8 cellular contexts compared by ENCODE assay signal in genomic region chr15:28106294-28107110, GRCh38. TPM values are rescaled to one million over a fixed set of nuclear protein-coding genes. Genes with fewer than 3 reads are reported as not detected.
DNase-seq lines count a peak whose midpoint lies in the region; ATAC-seq and TF ChIP-seq lines count a peak whose summit lies in the region.

No MANE protein-coding gene starts in this region.

- H3K4me1 Mint-ChIP-seq in H9: peaks cover 11 to 21% of the 10 kb centered on the region in 2 experiments
- H3K4me1 Mint-ChIP-seq in activated naive CD4-positive, alpha-beta T cell treated with anti-CD3 and anti-CD28 coated beads for 36 hours (ENCODE audit: low read depth): peaks cover 8% of the 10 kb centered on the region

- no peaks in the 10 kb centered on the region for H3K79me2 ChIP-seq in H9 (ENCODE audit: insufficient read depth, low read length)

- peaks cover 5% of the 10 kb centered on the region for H3K36me3 ChIP-seq in left ventricle myocardium inferior

- H2BK20ac ChIP-seq in H9 (ENCODE audit: low read depth, low read length, poor library complexity, severe bottlenecking): no peak overlapping the region

- H3K9me3 Mint-ChIP-seq in H9: peaks cover 0 to 5% of the 10 kb centered on the region in 2 experiments; a peak in 4 of 5 replicates
- no peaks in the 10 kb centered on the region for H3K9me3 Mint-ChIP-seq in activated naive CD4-positive, alpha-beta T cell treated with anti-CD3 and anti-CD28 coated beads for 36 hours

- peak overlapping the region; percentile 77 for H3K4me2 ChIP-seq in H9 (ENCODE audit: insufficient read depth, insufficient read length, low read length)

- WGBS in H9 (ENCODE audit: extremely low coverage, insufficient read length, low lambda C conversion rate): no CpG with 5 or more reads among the region's 81 CpGs

- H2BK12ac ChIP-seq in H9 (ENCODE audit: insufficient read length, low read depth, low read length): no peak overlapping the region

- no peaks in the 10 kb centered on the region for H4K20me1 ChIP-seq in H9 (ENCODE audit: control insufficient read depth, insufficient read depth, insufficient read length)

- H3T11ph ChIP-seq in H9 (ENCODE audit: low read length): no peak overlapping the region

- H3K23ac ChIP-seq in H9 (ENCODE audit: insufficient read length, low read depth, low read length): no peak overlapping the region

- DNase-seq in H9 (peak; percentile 34), left ventricle myocardium inferior (no peak), retina (peak; percentile 81), SHP77 (lab: John Stamatoyannopoulos, UW) (no peak)
- no peak for DNase-seq in activated naive CD4-positive, alpha-beta T cell treated with anti-CD3 and anti-CD28 coated beads for 36 hours
- DNase-seq in effector CD8-positive, alpha-beta T cell (lab: John Stamatoyannopoulos, UW): no peak

- H4K91ac ChIP-seq in H9 (ENCODE audit: insufficient read length, low read depth, low read length): no peak overlapping the region

- H3K27ac ChIP-seq in H9 (ENCODE audit: insufficient read length, low read depth, low read length) (no peak overlapping the region), left ventricle myocardium inferior (replicated peaks) (no peak overlapping the region)

- intact Hi-C loops in activated naive CD4-positive, alpha-beta T cell treated with anti-CD3 and anti-CD28 coated beads for 36 hours (cut with micrococcal nuclease): no loop called here
- intact Hi-C loops in left ventricle myocardium inferior (cut with micrococcal nuclease): no loop called here

- H3K18ac ChIP-seq in H9 (ENCODE audit: insufficient read length, low read depth, low read length): no peak overlapping the region

- peaks cover 62% of the 10 kb centered on the region for H3K27me3 Mint-ChIP-seq in H9 (ENCODE audit: low read depth)
- peaks cover 34% of the 10 kb centered on the region for H3K27me3 Mint-ChIP-seq in activated naive CD4-positive, alpha-beta T cell treated with anti-CD3 and anti-CD28 coated beads for 36 hours (ENCODE audit: low read depth)

- no peak overlapping the region for H2BK5ac ChIP-seq in H9 (ENCODE audit: insufficient read length, low read length)

- H3K56ac ChIP-seq in H9 (ENCODE audit: insufficient read length, low read depth, low read length): no peak overlapping the region

- H4K8ac ChIP-seq in H9 (replicated peaks; ENCODE audit: insufficient read length, low read depth, low read length): no peak overlapping the region

- CTCF ChIA-PET in activated naive CD4-positive, alpha-beta T cell treated with anti-CD3 and anti-CD28 coated beads for 36 hours (lab: Charles Lee): no interaction called here

- no peak overlapping the region for H2BK120ac ChIP-seq in H9 (ENCODE audit: low read depth, low read length, poor library complexity, severe bottlenecking)

- H2AK5ac ChIP-seq in H9 (ENCODE audit: insufficient read length, low read length): no peak overlapping the region

- H2AFZ ChIP-seq in H9 (ENCODE audit: low read length): no peak overlapping the region

- H3K9ac ChIP-seq in H9 (ENCODE audit: extremely low read depth, insufficient read length, low read length): no peak overlapping the region

- no peak overlapping the region for H3K27ac Mint-ChIP-seq in H9
- no peak overlapping the region for H3K27ac Mint-ChIP-seq in activated naive CD4-positive, alpha-beta T cell treated with anti-CD3 and anti-CD28 coated beads for 36 hours

- no peak for TF ChIP-seq CTCF in H9 (conservative IDR thresholded peaks at IDR 0.05)
- TF ChIP-seq CTCF in left ventricle myocardium inferior (IDR thresholded peaks at IDR 0.05; ENCODE audit: borderline replicate concordance): no peak

- no peak overlapping the region for H3K4ac ChIP-seq in H9 (ENCODE audit: low read depth, low read length)

- peaks cover 8% of the 10 kb centered on the region for H3K23me2 ChIP-seq in H9 (ENCODE audit: insufficient read length, low read depth, low read length, poor library complexity, severe bottlenecking)

- H3K79me1 ChIP-seq in H9 (ENCODE audit: insufficient read depth, low read depth, low read length, poor library complexity, severe bottlenecking): no peaks in the 10 kb centered on the region

- no peaks in the 10 kb centered on the region for H3K4me1 ChIP-seq in H9 (ENCODE audit: insufficient read depth, low read length)
- H3K4me1 ChIP-seq in left ventricle myocardium inferior: peaks cover 16% of the 10 kb centered on the region

- ATAC-seq in GM19035 (IDR thresholded peaks at IDR 0.05; ENCODE audit: unreplicated experiment) (no peak), HG03439 (IDR thresholded peaks at IDR 0.05; ENCODE audit: unreplicated experiment) (no peak)

- H4K5ac ChIP-seq in H9 (ENCODE audit: insufficient read length, low read depth, low read length): no peak overlapping the region

- H3K27me3 ChIP-seq in H9 (ENCODE audit: insufficient read depth, low read length): peaks cover 21% of the 10 kb centered on the region; the same call in 1 of the 2 replicates
- H3K27me3 ChIP-seq in left ventricle myocardium inferior (ENCODE audit: low read depth): peaks cover 38% of the 10 kb centered on the region

- H3K36me3 Mint-ChIP-seq in H9 (ENCODE audit: insufficient read depth in 1 of 3, low read depth in 3 of 3): peaks cover 3 to 8% (median 4%) of the 10 kb centered on the region in 3 experiments
- peaks cover 5% of the 10 kb centered on the region for H3K36me3 Mint-ChIP-seq in activated naive CD4-positive, alpha-beta T cell treated with anti-CD3 and anti-CD28 coated beads for 36 hours (ENCODE audit: low read depth)

- H3K14ac ChIP-seq in H9 (ENCODE audit: insufficient read depth, low read length): no peak overlapping the region; the same call in 1 of the 2 replicates

- no peaks in the 10 kb centered on the region for H3K9me3 ChIP-seq in H9 (ENCODE audit: control insufficient read depth, low read depth, low read length)
- H3K9me3 ChIP-seq in left ventricle myocardium inferior (replicated peaks): no peaks in the 10 kb centered on the region

- H2BK15ac ChIP-seq in H9 (ENCODE audit: low read depth, low read length): no peak overlapping the region

- peak overlapping the region; percentile 48 to 75 for H3K4me3 Mint-ChIP-seq in H9
- H3K4me3 Mint-ChIP-seq in activated naive CD4-positive, alpha-beta T cell treated with anti-CD3 and anti-CD28 coated beads for 36 hours: peak overlapping the region; percentile 50

- H3K4me3 ChIP-seq in left ventricle myocardium inferior: peak overlapping the region; percentile 76

RNA-seq across cellular contexts. Expression of gene OCA2, which starts 7.4 kb away (rescaled TPM):
- 0.31 and 0.44 TPM in 2 replicates for total RNA-seq in H9 (2021)
- total RNA-seq in activated naive CD4-positive, alpha-beta T cell treated with anti-CD3 and anti-CD28 coated beads for 36 hours: not detected
- total RNA-seq in left ventricle myocardium inferior: not detected

Comparison
In these comparisons a context has a peak if more than half of its experiments do, and no peak if none do; other contexts are left out.
1. DNase-seq: peak in H9 (single experiment) and retina (single experiment); none in activated naive CD4-positive, alpha-beta T cell treated with anti-CD3 and anti-CD28 coated beads for 36 hours (single experiment), left ventricle myocardium inferior (single experiment), SHP77 (0 of 2) and effector CD8-positive, alpha-beta T cell (single experiment).